In genomic region chr7:90797596-90797995, GRCh38 we compare ENCODE assay signal across 27 cellular contexts.
"Had no signal": no experiment of that assay in that cellular context is flagged by ENCODE, and none has a peak within 500 bp of the region (broad histone marks: within the 10 kb centered on the region; RNA-seq: fewer than 3 reads in every experiment).

No MANE protein-coding gene starts in this region.

- H3K27ac Mint-ChIP-seq: activated CD8-positive, alpha-beta T cell treated with anti-CD3 and anti-CD28 coated beads for 36 hours; activated T-helper 17 cell treated with anti-CD3 and anti-CD28 coated beads, Interleukin-2, amount 50 U/mL, for 72 hours; nephron; T-helper 1 cell treated with Interleukin-12 subunit alpha and Interleukin-12 subunit beta and Interleukin-4 antibody, amounts not matched to agents 30 μg/mL and 1 μg/mL, for 36 hours; WTC11 had no signal

- H3K27me3 ChIP-seq: cardiac muscle cell, colonic mucosa, heart right ventricle, left lung, transverse colon had no signal

- DNase-seq: activated CD4-positive, alpha-beta T cell treated with anti-CD3 and anti-CD28 coated beads, Interleukin-2, amount 50 U/mL, for 1 hour; activated CD8-positive, alpha-beta T cell treated with anti-CD3 and anti-CD28 coated beads for 36 hours; activated gamma-delta T cell treated with Interleukin-2 at 50 U/mL for 16 hours; activated naive CD4-positive, alpha-beta T cell treated with anti-CD3 and anti-CD28 coated beads, Interleukin-2, amount 50 U/mL, for 16 hours; activated T-cell treated with anti-CD3 and anti-CD28 coated beads, Interleukin-2, amount 50 U/mL, for 4 hours; amygdala; cerebellar nuclear complex; colonic mucosa; effector CD8-positive, alpha-beta T cell; erythroblast; foreskin melanocyte; heart right ventricle; kidney glomerular epithelial cell; left lung; lower lobe of right lung; posterior cingulate gyrus; right cardiac atrium; stimulated activated CD4-positive, alpha-beta T cell treated with anti-CD3 and anti-CD28 coated beads, Interleukin-15, amount 100 ng/mL, for 24 hours; stimulated activated CD4-positive, alpha-beta T cell treated with anti-CD3 and anti-CD28 coated beads, Interleukin-2, amount 100 ng/mL, for 24 hours; stimulated activated naive CD4-positive, alpha-beta T cell treated with Interleukin-2 at 50 U/mL for 16 hours; T-helper 9 cell; transverse colon had no signal

- H3K9me3 ChIP-seq: colonic mucosa had no signal

- H3K27me3 Mint-ChIP-seq: activated CD8-positive, alpha-beta T cell treated with anti-CD3 and anti-CD28 coated beads for 36 hours; activated T-helper 17 cell treated with anti-CD3 and anti-CD28 coated beads, Interleukin-2, amount 50 U/mL, for 72 hours had no signal

- H3K4me3 Mint-ChIP-seq: activated CD8-positive, alpha-beta T cell treated with anti-CD3 and anti-CD28 coated beads for 36 hours; activated T-cell treated with anti-CD3 and anti-CD28 coated beads, Interleukin-2, amount 50 U/mL, for 4 hours; activated T-helper 17 cell treated with anti-CD3 and anti-CD28 coated beads, Interleukin-2, amount 50 U/mL, for 72 hours; nephron; T-helper 1 cell treated with Interleukin-12 subunit alpha and Interleukin-12 subunit beta and Interleukin-4 antibody, amounts not matched to agents 30 μg/mL and 1 μg/mL, for 36 hours; WTC11 had no signal

- H3K4me1 Mint-ChIP-seq: activated T-helper 17 cell treated with anti-CD3 and anti-CD28 coated beads, Interleukin-2, amount 50 U/mL, for 72 hours; nephron; WTC11 had no signal

- H3K4me3 ChIP-seq: cardiac muscle cell, colonic mucosa, heart right ventricle, left lung, lower lobe of right lung, transverse colon had no signal

- H3K4me1 ChIP-seq: colonic mucosa, heart right ventricle, left lung, lower lobe of right lung, transverse colon had no signal

- ATAC-seq: activated CD8-positive, alpha-beta T cell treated with anti-CD3 and anti-CD28 coated beads for 36 hours; activated T-cell treated with anti-CD3 and anti-CD28 coated beads, Interleukin-2, amount 50 U/mL, for 4 hours; activated T-helper 17 cell treated with anti-CD3 and anti-CD28 coated beads, Interleukin-2, amount 50 U/mL, for 72 hours; heart right ventricle; left lung; lower lobe of right lung; right cardiac atrium; WTC11 had no signal

- H3K27ac ChIP-seq: cardiac muscle cell, colonic mucosa, heart right ventricle, left lung, lower lobe of right lung, transverse colon had no signal

- H3K36me3 ChIP-seq: cardiac muscle cell, colonic mucosa, lower lobe of right lung, transverse colon had no signal
